8 cellular contexts compared by ENCODE assay signal in genomic region chr9:1100945-1101344, GRCh38. TPM values are rescaled to one million over a fixed set of nuclear protein-coding genes. Genes with fewer than 3 reads are reported as not detected.
DNase-seq lines count a peak whose midpoint lies in the region; ATAC-seq and TF ChIP-seq lines count a peak whose summit lies in the region.

No MANE protein-coding gene starts in this region.

- H3K4me3 ChIP-seq in GM12864 (ENCODE audit: low read depth, low read length) (no peak overlapping the region), fibroblast of mammary gland (ENCODE audit: control insufficient read depth, low read depth, low read length) (no peak overlapping the region), parathyroid adenoma (ENCODE audit: low read depth, low read length) (no peak overlapping the region)

- H3K4me1 ChIP-seq in parathyroid adenoma, result no peaks in the 10 kb centered on the region

- ATAC-seq in HG03095 (IDR thresholded peaks at IDR 0.05; ENCODE audit: unreplicated experiment) (no peak), GM19324 (IDR thresholded peaks at IDR 0.05; ENCODE audit: low FRiP score, unreplicated experiment) (no peak)

- no peak overlapping the region for H3K4me2 ChIP-seq in parathyroid adenoma (ENCODE audit: low read length)

- no peaks in the 10 kb centered on the region for H3K27me3 ChIP-seq in parathyroid adenoma (ENCODE audit: control insufficient read depth, insufficient read depth, low read length)

- DNase-seq in GM12864 (ENCODE audit: low read depth), result no peak
- peak; percentile 18 for DNase-seq in NCI-H460 (ENCODE audit: extremely low read depth, low read depth)
- DNase-seq in fibroblast of mammary gland (ENCODE audit: low read depth), result peak; percentile 45
- DNase-seq in epidermal melanocyte (ENCODE audit: insufficient read length, low spot score), result no peak
- DNase-seq in activated CD4-positive, alpha-beta T cell treated with anti-CD3 and anti-CD28 coated beads, Interleukin-2, amount 50 U/mL, for 1 hour, result no peak

- H3K9me3 ChIP-seq in parathyroid adenoma (ENCODE audit: control insufficient read depth, low read length), result no peaks in the 10 kb centered on the region

- no peak overlapping the region for H3K9ac ChIP-seq in parathyroid adenoma

- no peaks in the 10 kb centered on the region for H3K36me3 ChIP-seq in parathyroid adenoma (ENCODE audit: control insufficient read depth, insufficient read depth, low read length)

- H3K79me2 ChIP-seq in parathyroid adenoma, result no peaks in the 10 kb centered on the region

- H3K27ac ChIP-seq in parathyroid adenoma, result no peak overlapping the region

- H2AFZ ChIP-seq in parathyroid adenoma, result peak overlapping the region; percentile 38

- peak; percentile 14 for TF ChIP-seq CTCF in GM12864 (IDR thresholded peaks at IDR 0.05; ENCODE audit: low read depth, low read length, missing control alignments)
- peak; percentile 68 for TF ChIP-seq CTCF in fibroblast of mammary gland (conservative IDR thresholded peaks at IDR 0.05; ENCODE audit: control insufficient read depth, insufficient read depth, low read depth, low read length)
- TF ChIP-seq CTCF in parathyroid adenoma (IDR thresholded peaks at IDR 0.05), result peak; percentile 61

RNA-seq across cellular contexts. Expression of gene DMRT2, which starts 50.8 kb away (rescaled TPM):
- not detected in 2 replicates for total RNA-seq in NCI-H460 (2014; rRNA removed; shearing (Covaris generic))
- polyA plus RNA-seq in NCI-H460 (2014; cell fraction: nucleus; rRNA removed), result 1.2 TPM in 1 of 2 replicates, not detected in the other

Comparison
In these comparisons a context has a peak if more than half of its experiments do, and no peak if none do; other contexts are left out.
1. DNase-seq: peak in NCI-H460 (single experiment) and fibroblast of mammary gland (single experiment); none in GM12864 (single experiment), epidermal melanocyte (single experiment) and activated CD4-positive, alpha-beta T cell treated with anti-CD3 and anti-CD28 coated beads, Interleukin-2, amount 50 U/mL, for 1 hour (single experiment).
2. CTCF ChIP-seq: peak in every context shown above with its lines; median percentile 68 in fibroblast of mammary gland; 61 in parathyroid adenoma; 14 in GM12864.